Comparison of ENCODE assay signal across 19 cellular contexts in genomic region chr13:105969761-105970160, GRCh38.
A peak's percentile ranks its signal among the peaks of the same experiment; 100 is the strongest.
DNase-seq lines count a peak whose midpoint lies in the region; ATAC-seq, FAIRE-seq and TF ChIP-seq lines count a peak whose summit lies in the region.
"Had no signal": no experiment of that assay in that cellular context is flagged by ENCODE, and none has a peak within 500 bp of the region (broad histone marks: within the 10 kb centered on the region; RNA-seq: fewer than 3 reads in every experiment).

No MANE protein-coding gene starts in this region.

- DNase-seq in GM23338 (ENCODE audit: low spot score): no peak
- peak; percentile 90 for DNase-seq in RCC 7860 (ENCODE audit: low spot score)
- peak; percentile 81 for DNase-seq in kidney epithelial cell (ENCODE audit: low read depth)
- DNase-seq in upper lobe of right lung: no peak
- no peak for DNase-seq in activated CD4-positive, alpha-beta T cell treated with anti-CD3 and anti-CD28 coated beads, Interleukin-2, amount 50 U/mL, for 1 hour
- no peak for DNase-seq in SKM-1 (lab: John Stamatoyannopoulos, UW; ENCODE audit: unreplicated experiment)
- no peak for DNase-seq in H4 (ENCODE audit: low spot score)
- DNase-seq: activated CD4-positive, alpha-beta T cell treated with anti-CD3 and anti-CD28 coated beads, Interleukin-2, amount 50 U/mL, for 4 hours; activated T-cell treated with anti-CD3 and anti-CD28 coated beads, Interleukin-2, amount 50 U/mL, for 48 hours; CD4-positive, CD25-positive, alpha-beta regulatory T cell; NCI-H1092 treated with DMSO at 0.1 percent for 48 hours; NK-92 treated with Interleukin-12 subunit alpha and Interleukin-12 subunit beta, amount 100 ng/mL, for 24 hours had no signal

- no peaks in the 10 kb centered on the region for H3K36me3 Mint-ChIP-seq in GM23338 (ENCODE audit: low read depth)
- H3K36me3 Mint-ChIP-seq: activated naive CD8-positive, alpha-beta T cell; CD4-positive, CD25-positive, alpha-beta regulatory T cell; natural killer cell treated with Interleukin-12 subunit alpha and Interleukin-12 subunit beta and Interleukin-15 and Interleukin-18, amount 100 ng/mL, for 72 hours had no signal

- H3K4me3 ChIP-seq in GM23338 (no peak overlapping the region), kidney epithelial cell (ENCODE audit: low read depth, low read length) (no peak overlapping the region), upper lobe of right lung (no peak overlapping the region)
- H3K4me3 ChIP-seq: HAP-1, lung, SK-N-MC had no signal

- H3K4me1 ChIP-seq in GM23338 (ENCODE audit: insufficient read depth) (peaks cover 14% of the 10 kb centered on the region), upper lobe of right lung (no peaks in the 10 kb centered on the region)

- ATAC-seq in GM23338: no peak
- peak; percentile 84 for ATAC-seq in upper lobe of right lung
- ATAC-seq: natural killer cell treated with Interleukin-12 subunit alpha and Interleukin-12 subunit beta and Interleukin-15 and Interleukin-18, amount 100 ng/mL, for 72 hours had no signal

- no peaks in the 10 kb centered on the region for H4K20me1 ChIP-seq in GM23338 (replicated peaks; ENCODE audit: insufficient read depth)

- H3K36me3 ChIP-seq in GM23338 (ENCODE audit: insufficient read depth) (no peaks in the 10 kb centered on the region), kidney epithelial cell (ENCODE audit: control insufficient read depth, insufficient read depth, low read length) (no peaks in the 10 kb centered on the region), upper lobe of right lung (no peaks in the 10 kb centered on the region)
- H3K36me3 ChIP-seq: HAP-1 had no signal

- FAIRE-seq in RCC 7860 (lab: Jason Lieb, UNC): peak; percentile 95
- FAIRE-seq: bronchial epithelial cell, GM12892 had no signal

- intact Hi-C loops in upper lobe of right lung (cut with DNase I): no loop called here

- no peaks in the 10 kb centered on the region for H3K9me3 Mint-ChIP-seq in GM23338

- no peaks in the 10 kb centered on the region for H3F3A ChIP-seq in GM23338 (replicated peaks; ENCODE audit: low read depth)

- no peak for TF ChIP-seq CTCF in GM23338 (conservative IDR thresholded peaks at IDR 0.05; ENCODE audit: low read depth in 2 of 2)
- no peak for TF ChIP-seq CTCF in kidney epithelial cell (IDR thresholded peaks at IDR 0.05; ENCODE audit: insufficient read depth, low read length, poor library complexity, severe bottlenecking)
- no peak for TF ChIP-seq CTCF in upper lobe of right lung (IDR thresholded peaks at IDR 0.05)

- H3K4me3 Mint-ChIP-seq in GM23338: no peak overlapping the region
- H3K4me3 Mint-ChIP-seq: activated naive CD8-positive, alpha-beta T cell; CD4-positive, CD25-positive, alpha-beta regulatory T cell; natural killer cell treated with Interleukin-12 subunit alpha and Interleukin-12 subunit beta and Interleukin-15 and Interleukin-18, amount 100 ng/mL, for 72 hours had no signal

- H3K27me3 ChIP-seq in GM23338 (ENCODE audit: insufficient read depth): no peaks in the 10 kb centered on the region
- no peaks in the 10 kb centered on the region for H3K27me3 ChIP-seq in kidney epithelial cell (ENCODE audit: control insufficient read depth, insufficient read depth, low read length)
- H3K27me3 ChIP-seq in upper lobe of right lung: no peaks in the 10 kb centered on the region

- peaks cover 14% of the 10 kb centered on the region for H3K4me1 Mint-ChIP-seq in GM23338
- H3K4me1 Mint-ChIP-seq: CD4-positive, CD25-positive, alpha-beta regulatory T cell had no signal

- H3K27me3 Mint-ChIP-seq in GM23338 (ENCODE audit: insufficient read depth, low read depth, poor library complexity): peaks cover 2% of the 10 kb centered on the region
- H3K27me3 Mint-ChIP-seq: CD4-positive, CD25-positive, alpha-beta regulatory T cell had no signal

- H3K27ac Mint-ChIP-seq in GM23338: 0 out of 2 replicates have a peak overlapping the region, but pooled peaks have one; percentile 13
- H3K27ac Mint-ChIP-seq: activated naive CD8-positive, alpha-beta T cell; natural killer cell treated with Interleukin-12 subunit alpha and Interleukin-12 subunit beta and Interleukin-15 and Interleukin-18, amount 100 ng/mL, for 72 hours had no signal

- H3K4me2 ChIP-seq in GM23338: no peak overlapping the region

- H3K79me2 ChIP-seq in GM23338 (replicated peaks; ENCODE audit: insufficient read depth): no peaks in the 10 kb centered on the region

- H2AFZ ChIP-seq in GM23338: no peak overlapping the region

- no peak overlapping the region for H3K27ac ChIP-seq in GM23338 (ENCODE audit: low read depth)
- no peak overlapping the region for H3K27ac ChIP-seq in upper lobe of right lung
- H3K27ac ChIP-seq: SK-N-MC had no signal

- H3K9me3 ChIP-seq in upper lobe of right lung: no peaks in the 10 kb centered on the region
- H3K9me3 ChIP-seq: HAP-1 had no signal

- H3K9me2 ChIP-seq in GM23338 (ENCODE audit: insufficient read depth): peaks cover 6% of the 10 kb centered on the region; the same call in 1 of the 2 replicates

TF ChIP-seq in GM23338, 12 proteins besides CTCF, POLR2A, EP300 and RAD21 (continues in another document):
- TF ChIP-seq ZNF331 (CRISPR knock-in tag; IDR thresholded peaks at IDR 0.05; ENCODE audit: low read depth) (no peak), EZH2 (IDR thresholded peaks at IDR 0.05; ENCODE audit: low read depth, unreplicated experiment) (no peak), REST (IDR thresholded peaks at IDR 0.05; ENCODE audit: unreplicated experiment) (no peak), POLR2AphosphoS5 (IDR thresholded peaks at IDR 0.05; ENCODE audit: low read depth) (no peak), CREB1 (CRISPR knock-in tag; IDR thresholded peaks at IDR 0.05; ENCODE audit: low read depth) (no peak), NANOG (IDR thresholded peaks at IDR 0.05; ENCODE audit: borderline replicate concordance) (no peak), STAT1 (IDR thresholded peaks at IDR 0.05; ENCODE audit: unreplicated experiment) (no peak), ZNF114 (CRISPR knock-in tag; IDR thresholded peaks at IDR 0.05) (no peak), EZH2phosphoT487 (IDR thresholded peaks at IDR 0.05; ENCODE audit: unreplicated experiment) (no peak), JUNB (IDR thresholded peaks at IDR 0.05; ENCODE audit: unreplicated experiment) (no peak)
- TF ChIP-seq, protein P1, sequence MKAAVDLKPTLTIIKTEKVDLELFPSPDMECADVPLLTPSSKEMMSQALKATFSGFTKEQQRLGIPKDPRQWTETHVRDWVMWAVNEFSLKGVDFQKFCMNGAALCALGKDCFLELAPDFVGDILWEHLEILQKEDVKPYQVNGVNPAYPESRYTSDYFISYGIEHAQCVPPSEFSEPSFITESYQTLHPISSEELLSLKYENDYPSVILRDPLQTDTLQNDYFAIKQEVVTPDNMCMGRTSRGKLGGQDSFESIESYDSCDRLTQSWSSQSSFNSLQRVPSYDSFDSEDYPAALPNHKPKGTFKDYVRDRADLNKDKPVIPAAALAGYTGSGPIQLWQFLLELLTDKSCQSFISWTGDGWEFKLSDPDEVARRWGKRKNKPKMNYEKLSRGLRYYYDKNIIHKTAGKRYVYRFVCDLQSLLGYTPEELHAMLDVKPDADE (IDR thresholded peaks at IDR 0.05): no peak

Comparison
In these comparisons a context has a peak if more than half of its experiments do, and no peak if none do; other contexts are left out.
1. DNase-seq: peak in RCC 7860 (single experiment) and kidney epithelial cell (single experiment); none in GM23338 (single experiment), upper lobe of right lung (single experiment), activated CD4-positive, alpha-beta T cell treated with anti-CD3 and anti-CD28 coated beads, Interleukin-2, amount 50 U/mL, for 1 hour (single experiment), SKM-1 (single experiment) and H4 (single experiment).